Comparison of ENCODE assay signal across 8 cellular contexts in genomic region chr5:34474573-34475021, GRCh38.
DNase-seq lines count a peak whose midpoint lies in the region; ATAC-seq and TF ChIP-seq lines count a peak whose summit lies in the region.

No MANE protein-coding gene starts in this region.

- DNase-seq in ELF-1 (ENCODE audit: low read depth, low spot score), result peak; percentile 52
- DNase-seq in HAP-1 (ENCODE audit: low spot score in 2 of 2), result peak; percentile 38 to 47
- DNase-seq in NCI-H2081 treated with DMSO at 0.1 percent for 48 hours (lab: John Stamatoyannopoulos, UW), result peak; percentile 64
- DNase-seq in activated B cell treated with CpG ODN at 0.5 μM for 24 hours, result no peak
- no peak for DNase-seq in left ventricle myocardium inferior
- DNase-seq in retinal pigment epithelial cell (ENCODE audit: low read depth), result no peak
- DNase-seq in KG1 (lab: John Stamatoyannopoulos, UW), result no peak

- TF ChIP-seq CTCF in activated B cell treated with CpG ODN at 0.5 μM for 24 hours (IDR thresholded peaks at IDR 0.05), result peak; percentile 88
- peak; percentile 97 for TF ChIP-seq CTCF in left ventricle myocardium inferior (IDR thresholded peaks at IDR 0.05; ENCODE audit: borderline replicate concordance)
- peak; percentile 99 for TF ChIP-seq CTCF in retinal pigment epithelial cell (conservative IDR thresholded peaks at IDR 0.05; ENCODE audit: low read depth, low read length)

- no peaks in the 10 kb centered on the region for H3K4me1 ChIP-seq in HAP-1
- H3K4me1 ChIP-seq in left ventricle myocardium inferior, result no peaks in the 10 kb centered on the region

- intact Hi-C loops in activated B cell treated with CpG ODN at 0.5 μM for 24 hours (cut with micrococcal nuclease), result loop anchor here (1.0 to 2.0 kb wide), 3 partner anchors 424 to 1452 kb away; no protein-coding TSS in a partner anchor
- intact Hi-C loops in left ventricle myocardium inferior (cut with micrococcal nuclease), result loop anchor here (5.0 kb wide), 1 partner anchor 423 kb away; no protein-coding TSS in a partner anchor

- H3K4me3 Mint-ChIP-seq in activated B cell treated with CpG ODN at 0.5 μM for 24 hours, result no peak overlapping the region

- no peaks in the 10 kb centered on the region for H3K9me3 Mint-ChIP-seq in activated B cell treated with CpG ODN at 0.5 μM for 24 hours

- peaks cover 8% of the 10 kb centered on the region for H3K27me3 Mint-ChIP-seq in activated B cell treated with CpG ODN at 0.5 μM for 24 hours

- H3K27ac ChIP-seq in left ventricle myocardium inferior (replicated peaks), result no peak overlapping the region

- H3K36me3 ChIP-seq in HAP-1 (replicated peaks) (no peaks in the 10 kb centered on the region), left ventricle myocardium inferior (no peaks in the 10 kb centered on the region)

- no peaks in the 10 kb centered on the region for H3K4me1 Mint-ChIP-seq in activated B cell treated with CpG ODN at 0.5 μM for 24 hours

- CTCF ChIA-PET in activated B cell treated with CpG ODN at 0.5 μM for 24 hours (lab: Charles Lee), result interaction anchor here (1.0 to 3.1 kb wide), 5 partner anchors 11 to 529 kb away, joined by 3 to 17 read pairs (median 3); no protein-coding TSS in a partner anchor

- H3K4me3 ChIP-seq in HAP-1, result no peak overlapping the region
- no peak overlapping the region for H3K4me3 ChIP-seq in left ventricle myocardium inferior
- H3K4me3 ChIP-seq in retinal pigment epithelial cell (ENCODE audit: low read length), result no peak overlapping the region

- in situ Hi-C loops in HAP-1 (cut with MboI; ENCODE audit: low sequenced_read_pairs), result loop anchor here (5.0 to 25.0 kb wide), 2 partner anchors 423 to 538 kb away; no protein-coding TSS in a partner anchor

- ATAC-seq in activated B cell treated with CpG ODN at 0.5 μM for 24 hours (ENCODE audit: low read depth), result peak; percentile 70
- no peak for ATAC-seq in GM18519 (IDR thresholded peaks at IDR 0.05; ENCODE audit: low FRiP score, unreplicated experiment)

- no peaks in the 10 kb centered on the region for H3K36me3 Mint-ChIP-seq in activated B cell treated with CpG ODN at 0.5 μM for 24 hours (ENCODE audit: low read depth)

- H3K27me3 ChIP-seq in HAP-1 (ENCODE audit: low read depth) (no peaks in the 10 kb centered on the region), left ventricle myocardium inferior (ENCODE audit: low read depth) (peaks cover 25% of the 10 kb centered on the region)

- no peak overlapping the region for H3K27ac Mint-ChIP-seq in activated B cell treated with CpG ODN at 0.5 μM for 24 hours

- H3K9me3 ChIP-seq in HAP-1 (no peaks in the 10 kb centered on the region), left ventricle myocardium inferior (replicated peaks) (no peaks in the 10 kb centered on the region)

- POLR2A ChIA-PET in activated B cell treated with CpG ODN at 0.5 μM for 24 hours (lab: Charles Lee), result no interaction called here

Comparison
In these comparisons a context has a peak if more than half of its experiments do, and no peak if none do; other contexts are left out.
1. DNase-seq: peak in ELF-1 (single experiment), HAP-1 (2 of 2) and NCI-H2081 treated with DMSO at 0.1 percent for 48 hours (single experiment); none in activated B cell treated with CpG ODN at 0.5 μM for 24 hours (single experiment), left ventricle myocardium inferior (single experiment), retinal pigment epithelial cell (single experiment) and KG1 (single experiment).
2. Peak in every context shown above with its lines, with median percentiles within 50 percentile points of each other: CTCF ChIP-seq.